8 cellular contexts compared by ENCODE assay signal in the genomic region with DNA sequence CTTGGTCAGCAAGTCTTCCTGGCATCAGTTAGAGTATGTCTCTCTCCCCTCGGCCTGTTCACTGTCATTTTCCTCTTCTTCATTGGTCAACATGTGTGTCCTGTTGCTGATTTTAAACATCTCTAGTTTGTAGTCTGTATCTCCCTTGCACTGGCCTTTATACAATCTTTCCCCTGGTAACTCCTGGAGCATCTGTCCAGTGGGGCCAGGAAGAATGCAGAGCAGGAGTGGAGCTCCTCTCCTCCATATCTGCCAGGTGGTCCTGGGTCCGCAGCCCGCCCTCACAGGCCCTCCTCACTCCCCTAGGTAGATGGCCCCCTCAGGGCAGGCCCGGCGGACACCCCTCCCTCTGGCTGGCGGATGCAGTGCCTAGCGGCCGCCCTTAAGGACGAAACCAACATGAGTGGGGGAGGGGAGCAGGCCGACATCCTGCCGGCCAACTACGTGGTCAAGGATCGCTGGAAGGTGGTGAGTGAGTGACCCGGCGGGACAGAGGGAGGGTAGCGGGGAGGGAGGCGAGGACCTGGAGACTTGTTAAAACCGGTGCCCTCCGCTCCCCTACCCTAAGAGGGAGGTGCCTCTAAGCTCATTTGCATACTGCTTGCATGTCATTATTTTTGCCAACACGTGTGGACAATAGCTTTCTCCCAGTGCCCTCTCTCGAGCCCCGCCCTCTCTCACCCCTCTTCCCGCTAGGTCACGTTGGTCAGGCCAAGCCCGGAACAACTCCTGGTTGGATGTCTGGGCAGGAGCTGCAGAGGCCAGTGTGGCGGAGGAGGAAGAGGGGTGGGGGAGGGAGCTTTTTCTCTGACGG. TPM values are rescaled to one million over a fixed set of nuclear protein-coding genes. Genes with fewer than 3 reads are reported as not detected.
A peak's percentile ranks its signal among the peaks of the same experiment; 100 is the strongest.
DNase-seq lines count a peak whose midpoint lies in the region; ATAC-seq, FAIRE-seq and TF ChIP-seq lines count a peak whose summit lies in the region.

No MANE protein-coding gene starts in this region.

- no TSS peak for BruUV-seq in MCF 10A (replicated peaks; lab: Mats Ljungman, UMichigan)

- no peaks in the 10 kb centered on the region for H3K9me3 Mint-ChIP-seq in activated T-cell treated with anti-CD3 and anti-CD28 coated beads, Interleukin-2, amount 50 U/mL, for 24 hours
- H3K9me3 Mint-ChIP-seq in MCF 10A (ENCODE audit: unreplicated experiment), result no peaks in the 10 kb centered on the region

- H3K27me3 ChIP-seq in keratinocyte (ENCODE audit: control insufficient read depth, extremely low read depth, insufficient read depth, low read length), result peaks cover 82% of the 10 kb centered on the region
- H3K27me3 ChIP-seq in smooth muscle cell (ENCODE audit: low read depth), result peaks cover 89% of the 10 kb centered on the region

- H3K27ac Mint-ChIP-seq in activated T-cell treated with anti-CD3 and anti-CD28 coated beads, Interleukin-2, amount 50 U/mL, for 24 hours, result peak overlapping the region; percentile 88
- no peak overlapping the region for H3K27ac Mint-ChIP-seq in MCF 10A (ENCODE audit: low read depth, unreplicated experiment)

- CTCF ChIA-PET in MCF 10A (lab: Yijun Ruan, JAX), result interaction anchor here (0.6 kb wide), 1 partner anchor 132 kb away, joined by 4 read pairs; no protein-coding TSS in a partner anchor

- dilution Hi-C loops in keratinocyte (cut with MboI; ENCODE audit: extremely low pct_ligation_motif_present, low sequenced_read_pairs), result no loop called here

- WGBS in smooth muscle cell (ENCODE audit: low lambda C conversion rate), result 8% methylated on average over 27 of the region's 27 CpGs

- TF ChIP-seq CTCF in MCF 10A (IDR thresholded peaks at IDR 0.05; ENCODE audit: unreplicated experiment), result no peak
- TF ChIP-seq CTCF in keratinocyte (optimal IDR thresholded peaks at IDR 0.05 in 1 of 3, IDR thresholded peaks at IDR 0.05 in 1 of 3, conservative IDR thresholded peaks at IDR 0.05 in 1 of 3; ENCODE audit: extremely low read depth in 1 of 3, insufficient read depth in 2 of 3, low read length in 3 of 3), result no peak
- TF ChIP-seq CTCF in smooth muscle cell (IDR thresholded peaks at IDR 0.05; ENCODE audit: borderline replicate concordance, insufficient read depth, poor library complexity, severe bottlenecking), result no peak

- H3K9me1 ChIP-seq in keratinocyte (ENCODE audit: control insufficient read depth, extremely low read depth, insufficient read depth, low read length), result no peaks in the 10 kb centered on the region

- H3K27me3 Mint-ChIP-seq in activated T-cell treated with anti-CD3 and anti-CD28 coated beads, Interleukin-2, amount 50 U/mL, for 24 hours, result peaks cover 10% of the 10 kb centered on the region
- H3K27me3 Mint-ChIP-seq in MCF 10A (ENCODE audit: insufficient read depth, unreplicated experiment), result peaks cover 12% of the 10 kb centered on the region

- no peak overlapping the region for H3K9ac ChIP-seq in keratinocyte (ENCODE audit: control insufficient read depth, extremely low read depth, insufficient read depth, low read length)
- H3K9ac ChIP-seq in smooth muscle cell (ENCODE audit: low read depth), result no peak overlapping the region

- ATAC-seq in HG02678 (IDR thresholded peaks at IDR 0.05; ENCODE audit: unreplicated experiment), result peak; percentile 29

- no peaks in the 10 kb centered on the region for H3K4me1 ChIP-seq in keratinocyte (ENCODE audit: control insufficient read depth, extremely low read depth, insufficient read depth, low read length)
- peaks cover 10% of the 10 kb centered on the region for H3K4me1 ChIP-seq in smooth muscle cell (ENCODE audit: low read depth)

- DNase-seq in activated T-cell treated with anti-CD3 and anti-CD28 coated beads, Interleukin-2, amount 50 U/mL, for 24 hours, result no peak
- DNase-seq in activated T-cell treated with anti-CD3 and anti-CD28 coated beads, Interleukin-2, amount 50 U/mL, for 48 hours, result no peak
- DNase-seq in NCI-H510A treated with DMSO at 0.1 percent for 48 hours (lab: John Stamatoyannopoulos, UW), result peak; percentile 93
- no peak for DNase-seq in MCF 10A (ENCODE audit: unreplicated experiment)
- DNase-seq in keratinocyte (ENCODE audit: low read depth, low spot score), result no peak
- no peak for DNase-seq in smooth muscle cell (lab: John Stamatoyannopoulos, UW; ENCODE audit: unreplicated experiment)
- DNase-seq in NCI-H446 treated with DMSO at 0.1 percent for 48 hours (lab: John Stamatoyannopoulos, UW), result no peak

- no peak for FAIRE-seq in keratinocyte (lab: Jason Lieb, UNC)

- no peaks in the 10 kb centered on the region for H3F3A ChIP-seq in smooth muscle cell (ENCODE audit: low read depth)

- H3K27ac ChIP-seq in keratinocyte (ENCODE audit: control insufficient read depth, insufficient read depth, low read length), result no peak overlapping the region
- no peak overlapping the region for H3K27ac ChIP-seq in smooth muscle cell (ENCODE audit: low read depth)

- peak overlapping the region; percentile 77 for H3K4me3 Mint-ChIP-seq in activated T-cell treated with anti-CD3 and anti-CD28 coated beads, Interleukin-2, amount 50 U/mL, for 24 hours
- peak overlapping the region; percentile 58 for H3K4me3 Mint-ChIP-seq in MCF 10A (ENCODE audit: unreplicated experiment)

- H4K20me1 ChIP-seq in keratinocyte (ENCODE audit: control insufficient read depth, extremely low read depth, insufficient read depth, low read length) (no peaks in the 10 kb centered on the region), smooth muscle cell (ENCODE audit: low read depth) (no peaks in the 10 kb centered on the region)

- H2AFZ ChIP-seq in keratinocyte (ENCODE audit: control insufficient read depth, low read length) (no peak overlapping the region), smooth muscle cell (ENCODE audit: low read depth) (no peak overlapping the region)

- H3K36me3 ChIP-seq in keratinocyte (ENCODE audit: control insufficient read depth in 2 of 2, extremely low read depth in 1 of 2, insufficient read depth in 2 of 2, low read length in 2 of 2) (no peaks in the 10 kb centered on the region), smooth muscle cell (ENCODE audit: low read depth) (no peaks in the 10 kb centered on the region)

- POLR2A ChIA-PET in MCF 10A (lab: Yijun Ruan, JAX), result interaction anchor here (0.6 kb wide), 1 partner anchor 114 kb away, joined by 3 read pairs; no protein-coding TSS in a partner anchor

- intact Hi-C loops in MCF 10A (cut with micrococcal nuclease), result no loop called here

- H3K79me2 ChIP-seq in keratinocyte (ENCODE audit: control insufficient read depth, insufficient read depth, low read length), result no peaks in the 10 kb centered on the region
- H3K79me2 ChIP-seq in smooth muscle cell (ENCODE audit: low read depth), result no peaks in the 10 kb centered on the region

- H3K4me3 ChIP-seq in keratinocyte (ENCODE audit: control insufficient read depth in 2 of 3, extremely low read depth in 1 of 3, insufficient read depth in 2 of 3, low read depth in 1 of 3, low read length in 3 of 3) (no peak overlapping the region), smooth muscle cell (peak overlapping the region; percentile 55)

- H3K4me2 ChIP-seq in keratinocyte (ENCODE audit: control insufficient read depth, extremely low read depth, insufficient read depth, low read depth, low read length) (peak overlapping the region; percentile 12), smooth muscle cell (peak overlapping the region; percentile 90)

- H3K4me1 Mint-ChIP-seq in activated T-cell treated with anti-CD3 and anti-CD28 coated beads, Interleukin-2, amount 50 U/mL, for 24 hours (ENCODE audit: low read depth), result peaks cover 27% of the 10 kb centered on the region
- no peaks in the 10 kb centered on the region for H3K4me1 Mint-ChIP-seq in MCF 10A (ENCODE audit: insufficient read depth, unreplicated experiment)

- H3K36me3 Mint-ChIP-seq in activated T-cell treated with anti-CD3 and anti-CD28 coated beads, Interleukin-2, amount 50 U/mL, for 24 hours (ENCODE audit: low read depth), result no peaks in the 10 kb centered on the region
- no peaks in the 10 kb centered on the region for H3K36me3 Mint-ChIP-seq in MCF 10A (ENCODE audit: insufficient read depth, unreplicated experiment)

- H3K9me3 ChIP-seq in keratinocyte (ENCODE audit: control insufficient read depth, low read depth, low read length), result no peaks in the 10 kb centered on the region
- H3K9me3 ChIP-seq in smooth muscle cell (replicated peaks; ENCODE audit: low read depth), result no peaks in the 10 kb centered on the region

RNA-seq across cellular contexts. Expression of a gene that starts 3.2 kb away (rescaled TPM):
- total RNA-seq in MCF 10A (2022), result not detected in 2 replicates
- polyA plus RNA-seq in keratinocyte, result not detected in 3 replicates
- not detected for polyA plus RNA-seq in keratinocyte (2011; ENCODE audit: low read depth)
- not detected in 2 replicates for polyA plus RNA-seq in keratinocyte (2011; cell fraction: cytosol; rRNA removed)
- polyA plus RNA-seq in keratinocyte (2011; cell fraction: nucleus; rRNA removed), result not detected in 2 replicates
- polyA plus RNA-seq in keratinocyte (2012; ENCODE audit: low replicate concordance), result not detected in 2 replicates
- polyA minus RNA-seq in keratinocyte, result not detected in 3 replicates
- not detected for polyA minus RNA-seq in keratinocyte (2011; cell fraction: cytosol; rRNA and poly(A)+ RNA removed)
- polyA minus RNA-seq in keratinocyte (2011; cell fraction: nucleus; rRNA and poly(A)+ RNA removed), result not detected in 2 replicates
- not detected in 2 replicates for total RNA-seq in smooth muscle cell
- polyA plus RNA-seq in smooth muscle cell, result 0.17 TPM in 1 of 2 replicates, not detected in the other

RNA-seq across cellular contexts. Expression of a gene that starts 17.2 kb away (rescaled TPM):
- total RNA-seq in MCF 10A (2022), result 52.5 and 91.0 TPM in 2 replicates
- 57.1 to 98.6 TPM (median 73.9 TPM) in 3 replicates for polyA plus RNA-seq in keratinocyte
- 20.1 TPM for polyA plus RNA-seq in keratinocyte (2011; ENCODE audit: low read depth)
- 34.0 and 80.6 TPM in 2 replicates for polyA plus RNA-seq in keratinocyte (2011; cell fraction: cytosol; rRNA removed)
- polyA plus RNA-seq in keratinocyte (2011; cell fraction: nucleus; rRNA removed), result 33.7 and 38.8 TPM in 2 replicates
- 49.4 and 94.9 TPM in 2 replicates for polyA plus RNA-seq in keratinocyte (2012; ENCODE audit: low replicate concordance)
- 14.7 to 16.6 TPM (median 14.9 TPM) in 3 replicates for polyA minus RNA-seq in keratinocyte
- polyA minus RNA-seq in keratinocyte (2011; cell fraction: cytosol; rRNA and poly(A)+ RNA removed), result 38.4 TPM
- 6.3 and 10.6 TPM in 2 replicates for polyA minus RNA-seq in keratinocyte (2011; cell fraction: nucleus; rRNA and poly(A)+ RNA removed)
- 18.4 and 33.8 TPM in 2 replicates for total RNA-seq in smooth muscle cell
- 82.1 and 82.4 TPM in 2 replicates for polyA plus RNA-seq in smooth muscle cell

RNA-seq across cellular contexts. Expression of a gene that starts 51.6 kb away (rescaled TPM):
- total RNA-seq in MCF 10A (2022) (not detected in 2 replicates), smooth muscle cell (not detected in 2 replicates)
- polyA plus RNA-seq in keratinocyte (not detected in 3 replicates), smooth muscle cell (not detected in 2 replicates)
- not detected for polyA plus RNA-seq in keratinocyte (2011; ENCODE audit: low read depth)
- not detected in 2 replicates for polyA plus RNA-seq in keratinocyte (2011; cell fraction: cytosol; rRNA removed)
- not detected in 2 replicates for polyA plus RNA-seq in keratinocyte (2011; cell fraction: nucleus; rRNA removed)
- polyA plus RNA-seq in keratinocyte (2012; ENCODE audit: low replicate concordance), result not detected in 2 replicates
- not detected in 3 replicates for polyA minus RNA-seq in keratinocyte
- not detected for polyA minus RNA-seq in keratinocyte (2011; cell fraction: cytosol; rRNA and poly(A)+ RNA removed)
- polyA minus RNA-seq in keratinocyte (2011; cell fraction: nucleus; rRNA and poly(A)+ RNA removed), result not detected in 2 replicates
